ENCODE assay signal across 1 cellular context in the genomic region with DNA sequence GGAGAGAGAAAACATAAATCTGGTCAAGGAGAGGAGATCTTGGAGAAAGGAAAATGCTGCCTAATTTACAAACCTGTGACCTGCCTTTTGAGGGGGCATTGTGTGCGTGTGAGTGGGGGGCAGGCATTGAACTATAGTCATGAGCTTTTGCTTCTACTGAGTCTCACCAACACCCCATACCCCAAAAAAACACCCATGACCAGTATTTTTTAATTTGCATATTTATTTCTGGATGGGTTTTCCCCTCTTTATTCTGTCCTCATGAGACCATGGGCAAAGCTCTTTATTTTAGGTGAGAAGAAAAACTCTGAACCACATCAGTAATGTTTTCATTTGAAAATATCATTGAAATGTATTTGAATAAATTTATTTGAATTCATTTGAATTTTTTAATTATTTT.
TF ChIP-seq lines count a peak whose summit lies in the region.

No MANE protein-coding gene starts in this region.

TF ChIP-seq in GM12878, 131 proteins besides CTCF, POLR2A, EP300 and RAD21:
- TF ChIP-seq, protein P1, sequence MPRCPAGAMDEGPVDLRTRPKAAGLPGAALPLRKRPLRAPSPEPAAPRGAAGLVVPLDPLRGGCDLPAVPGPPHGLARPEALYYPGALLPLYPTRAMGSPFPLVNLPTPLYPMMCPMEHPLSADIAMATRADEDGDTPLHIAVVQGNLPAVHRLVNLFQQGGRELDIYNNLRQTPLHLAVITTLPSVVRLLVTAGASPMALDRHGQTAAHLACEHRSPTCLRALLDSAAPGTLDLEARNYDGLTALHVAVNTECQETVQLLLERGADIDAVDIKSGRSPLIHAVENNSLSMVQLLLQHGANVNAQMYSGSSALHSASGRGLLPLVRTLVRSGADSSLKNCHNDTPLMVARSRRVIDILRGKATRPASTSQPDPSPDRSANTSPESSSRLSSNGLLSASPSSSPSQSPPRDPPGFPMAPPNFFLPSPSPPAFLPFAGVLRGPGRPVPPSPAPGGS (IDR thresholded peaks at IDR 0.05; ENCODE audit: borderline replicate concordance, insufficient read depth, low read depth, low read length, poor library complexity, severe bottlenecking): peak; percentile 41
- TF ChIP-seq RUNX3 (IDR thresholded peaks at IDR 0.05; ENCODE audit: low read length) (peak; percentile 39; the same call in 1 of the 2 replicates), ZNF687 (IDR thresholded peaks at IDR 0.05) (0 out of 2 replicates have a peak, but pooled peaks have one; percentile 13), EZH2 (IDR thresholded peaks at IDR 0.05; ENCODE audit: borderline replicate concordance, control insufficient read depth, low read depth, low read length) (no peak), ZNF207 (IDR thresholded peaks at IDR 0.05; ENCODE audit: borderline replicate concordance) (no peak), MEF2B (IDR thresholded peaks at IDR 0.05; ENCODE audit: partially characterized antibody, poor library complexity, severe bottlenecking) (peak; percentile 69), BHLHE40 (IDR thresholded peaks at IDR 0.05; ENCODE audit: borderline replicate concordance in 1 of 2, low read depth in 2 of 2, low read length in 1 of 2) (0 out of 4 replicates have a peak, but pooled peaks of 1 of the 2 experiments have one; percentile 19), MTA3 (IDR thresholded peaks at IDR 0.05; ENCODE audit: borderline replicate concordance, low read length) (0 out of 2 replicates have a peak, but pooled peaks have one; percentile 14), FOXM1 (IDR thresholded peaks at IDR 0.05; ENCODE audit: low read depth, low read length) (peak; percentile 24; the same call in 1 of the 2 replicates), SMARCA5 (IDR thresholded peaks at IDR 0.05) (no peak), ATF2 (IDR thresholded peaks at IDR 0.05; ENCODE audit: low read length) (peak; percentile 16; the same call in 1 of the 2 replicates), ETV6 (conservative IDR thresholded peaks at IDR 0.05 in 1 of 2, IDR thresholded peaks at IDR 0.05 in 1 of 2; ENCODE audit: borderline replicate concordance in 1 of 2, low read depth in 1 of 2) (no peak), NFIC (IDR thresholded peaks at IDR 0.05; ENCODE audit: low read depth, low read length) (peak; percentile 60; the same call in 1 of the 2 replicates), SKIL (IDR thresholded peaks at IDR 0.05; ENCODE audit: low read depth, poor library complexity, severe bottlenecking) (no peak), MEF2A (IDR thresholded peaks at IDR 0.05; ENCODE audit: insufficient read depth, low read depth, low read length) (peak; percentile 95), POU2F2 (IDR thresholded peaks at IDR 0.05; ENCODE audit: borderline replicate concordance, low read depth, low read length) (peak; percentile 61; the same call in 1 of the 3 replicates), ZNF592 (IDR thresholded peaks at IDR 0.05) (0 out of 2 replicates have a peak, but pooled peaks have one; percentile 20), CREB1 (IDR thresholded peaks at IDR 0.05; ENCODE audit: low read depth) (0 out of 2 replicates have a peak, but pooled peaks have one; percentile 35)
